ENCODE assay signal across 18 cellular contexts in genomic region chr16:13756411-13756810, GRCh38.
"Had no signal": no experiment of that assay in that cellular context is flagged by ENCODE, and none has a peak within 500 bp of the region (broad histone marks: within the 10 kb centered on the region; RNA-seq: fewer than 3 reads in every experiment).

No MANE protein-coding gene starts in this region.

- H3K4me3 ChIP-seq: heart left ventricle, lung, psoas muscle, skin epidermis, suprapubic skin, thyroid gland, upper lobe of right lung, vagina had no signal

- H3K27ac ChIP-seq: heart left ventricle, neutrophil, psoas muscle, skin epidermis, suprapubic skin, thyroid gland, upper lobe of right lung, vagina had no signal

- H3K36me3 ChIP-seq: heart left ventricle, neutrophil, suprapubic skin, thyroid gland, upper lobe of right lung, vagina had no signal

- H3K4me3 Mint-ChIP-seq: naive thymus-derived CD4-positive, alpha-beta T cell had no signal

- H3K27me3 ChIP-seq: neutrophil, thyroid gland, upper lobe of right lung, vagina had no signal

- H3K36me3 Mint-ChIP-seq: naive thymus-derived CD4-positive, alpha-beta T cell had no signal

- DNase-seq: foreskin melanocyte; heart left ventricle; hippocampal formation; left colon; left ventricle myocardium superior; mesenchymal stem cell; midbrain; naive thymus-derived CD4-positive, alpha-beta T cell; psoas muscle; stimulated activated naive CD4-positive, alpha-beta T cell treated with Interleukin-2 at 50 U/mL for 16 hours; thyroid gland; upper lobe of right lung had no signal

- H3K27ac Mint-ChIP-seq: naive thymus-derived CD4-positive, alpha-beta T cell had no signal

- H3K9me3 ChIP-seq: heart left ventricle, neutrophil, psoas muscle, suprapubic skin, thyroid gland, upper lobe of right lung, vagina had no signal

- H3K4me1 ChIP-seq: heart left ventricle, psoas muscle, suprapubic skin, thyroid gland, upper lobe of right lung, vagina had no signal

- ATAC-seq: heart left ventricle; left colon; left ventricle myocardium superior; naive thymus-derived CD4-positive, alpha-beta T cell; psoas muscle; sciatic nerve; upper lobe of right lung had no signal
